In the genomic region with DNA sequence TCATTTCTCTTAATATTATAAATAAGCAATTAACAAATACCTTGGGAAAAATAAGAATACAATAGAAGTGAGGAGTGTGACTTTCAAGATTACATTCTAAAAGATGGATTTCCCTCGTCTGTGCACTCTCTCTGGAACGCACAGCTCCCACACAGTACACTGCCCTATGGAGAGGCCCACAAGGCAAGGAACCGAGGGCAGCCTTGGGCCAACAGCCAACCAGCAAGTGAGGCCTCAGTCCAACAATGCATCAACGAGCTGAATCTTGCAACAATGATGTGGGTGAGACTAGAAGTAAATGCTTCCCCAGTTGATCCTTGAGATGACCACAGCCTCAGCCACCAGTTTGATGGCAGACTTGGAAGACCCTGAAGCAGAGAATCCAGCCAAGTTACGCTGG, we compare ENCODE assay signal across 1 cellular context.
TF ChIP-seq lines count a peak whose summit lies in the region.

No MANE protein-coding gene starts in this region.

TF ChIP-seq in HepG2, 621 proteins besides CTCF, POLR2A, EP300 and RAD21:
- no peak for TF ChIP-seq SIN3B (IDR thresholded peaks at IDR 0.05; ENCODE audit: low read length)
- TF ChIP-seq ZNF543 (CRISPR knock-in tag; IDR thresholded peaks at IDR 0.05) = peak; percentile 95
